ENCODE assay signal across 27 cellular contexts in genomic region chr3:14821151-14821550, GRCh38. TPM values are rescaled to one million over a fixed set of nuclear protein-coding genes. Genes with fewer than 3 reads are reported as not detected.
"Had no signal": no experiment of that assay in that cellular context is flagged by ENCODE, and none has a peak within 500 bp of the region (broad histone marks: within the 10 kb centered on the region; RNA-seq: fewer than 3 reads in every experiment).

No MANE protein-coding gene starts in this region.

- H2AFZ ChIP-seq: hepatocyte had no signal

- FAIRE-seq: colon, frontal cortex, kidney had no signal

- H3K27me3 ChIP-seq: heart left ventricle, hepatocyte had no signal

- H3K4me3 Mint-ChIP-seq: central memory CD8-positive, alpha-beta T cell; immature natural killer cell; mesothelial cell of epicardium had no signal

- ATAC-seq: foreskin keratinocyte, gastroesophageal sphincter, heart left ventricle, left colon, left lobe of liver, left ventricle myocardium superior, lower lobe of right lung, mucosa of descending colon had no signal

- H3K79me2 ChIP-seq: hepatocyte had no signal

- H3K4me2 ChIP-seq: hepatocyte had no signal

- H3K27ac ChIP-seq: coronary artery, dorsolateral prefrontal cortex, esophagus muscularis mucosa, foreskin keratinocyte, gastroesophageal sphincter, heart left ventricle, hepatocyte, lower lobe of right lung had no signal

- H3K4me3 ChIP-seq: coronary artery, dorsolateral prefrontal cortex, esophagus muscularis mucosa, gastroesophageal sphincter, heart left ventricle, hepatocyte, lower lobe of right lung, mucosa of descending colon had no signal

- H3K9me3 ChIP-seq: esophagus muscularis mucosa, gastroesophageal sphincter, heart left ventricle, lower lobe of right lung, mucosa of descending colon had no signal

- H3K4me1 Mint-ChIP-seq: central memory CD8-positive, alpha-beta T cell; immature natural killer cell had no signal

- H3K9me3 Mint-ChIP-seq: central memory CD8-positive, alpha-beta T cell; immature natural killer cell; mesothelial cell of epicardium had no signal

- H3K4me1 ChIP-seq: foreskin keratinocyte had no signal

- H3K36me3 Mint-ChIP-seq: immature natural killer cell, mesothelial cell of epicardium had no signal

- H3K27ac Mint-ChIP-seq: immature natural killer cell, mesothelial cell of epicardium had no signal

- DNase-seq: cerebellar nuclear complex; dermis blood vessel endothelial cell; dorsolateral prefrontal cortex; effector CD4-positive, alpha-beta T cell; effector memory CD4-positive, alpha-beta T cell; foreskin keratinocyte; hypothalamus; immature natural killer cell; islet precursor cell; kidney; kidney glomerular epithelial cell; left colon; left ventricle myocardium superior; lower lobe of right lung; mesenchymal stem cell; mucosa of descending colon had no signal

RNA-seq across cellular contexts. Expression of gene FGD5, which starts 2.4 kb away (rescaled TPM):
- total RNA-seq: foreskin keratinocyte, myocyte had no signal
- polyA plus RNA-seq: foreskin keratinocyte, immature natural killer cell had no signal
